In the genomic region with DNA sequence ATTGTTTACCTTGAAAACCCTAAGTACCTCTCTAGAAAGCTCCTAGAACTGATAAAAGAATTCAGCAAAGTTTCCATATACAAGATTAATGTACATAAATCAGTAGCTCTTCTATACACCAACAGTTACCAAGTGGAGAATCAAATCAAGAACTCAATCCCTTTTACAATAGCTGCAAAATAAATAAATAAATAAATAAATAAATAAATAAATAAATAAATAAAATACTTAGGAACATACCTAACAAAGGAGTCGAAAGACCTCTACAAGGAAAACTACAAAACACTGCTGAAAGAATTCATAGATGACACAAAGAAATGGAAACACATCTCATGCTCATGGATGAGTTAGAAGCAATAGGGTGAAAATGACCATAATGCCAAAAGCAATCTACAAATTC, we compare ENCODE assay signal across 1 cellular context.
A peak's percentile ranks its signal among the peaks of the same experiment; 100 is the strongest.
TF ChIP-seq lines count a peak whose summit lies in the region.

No MANE protein-coding gene starts in this region.

TF ChIP-seq in HEK293, 187 proteins besides CTCF, POLR2A, EP300 and RAD21 (continued from another document):
- TF ChIP-seq, protein P1, sequence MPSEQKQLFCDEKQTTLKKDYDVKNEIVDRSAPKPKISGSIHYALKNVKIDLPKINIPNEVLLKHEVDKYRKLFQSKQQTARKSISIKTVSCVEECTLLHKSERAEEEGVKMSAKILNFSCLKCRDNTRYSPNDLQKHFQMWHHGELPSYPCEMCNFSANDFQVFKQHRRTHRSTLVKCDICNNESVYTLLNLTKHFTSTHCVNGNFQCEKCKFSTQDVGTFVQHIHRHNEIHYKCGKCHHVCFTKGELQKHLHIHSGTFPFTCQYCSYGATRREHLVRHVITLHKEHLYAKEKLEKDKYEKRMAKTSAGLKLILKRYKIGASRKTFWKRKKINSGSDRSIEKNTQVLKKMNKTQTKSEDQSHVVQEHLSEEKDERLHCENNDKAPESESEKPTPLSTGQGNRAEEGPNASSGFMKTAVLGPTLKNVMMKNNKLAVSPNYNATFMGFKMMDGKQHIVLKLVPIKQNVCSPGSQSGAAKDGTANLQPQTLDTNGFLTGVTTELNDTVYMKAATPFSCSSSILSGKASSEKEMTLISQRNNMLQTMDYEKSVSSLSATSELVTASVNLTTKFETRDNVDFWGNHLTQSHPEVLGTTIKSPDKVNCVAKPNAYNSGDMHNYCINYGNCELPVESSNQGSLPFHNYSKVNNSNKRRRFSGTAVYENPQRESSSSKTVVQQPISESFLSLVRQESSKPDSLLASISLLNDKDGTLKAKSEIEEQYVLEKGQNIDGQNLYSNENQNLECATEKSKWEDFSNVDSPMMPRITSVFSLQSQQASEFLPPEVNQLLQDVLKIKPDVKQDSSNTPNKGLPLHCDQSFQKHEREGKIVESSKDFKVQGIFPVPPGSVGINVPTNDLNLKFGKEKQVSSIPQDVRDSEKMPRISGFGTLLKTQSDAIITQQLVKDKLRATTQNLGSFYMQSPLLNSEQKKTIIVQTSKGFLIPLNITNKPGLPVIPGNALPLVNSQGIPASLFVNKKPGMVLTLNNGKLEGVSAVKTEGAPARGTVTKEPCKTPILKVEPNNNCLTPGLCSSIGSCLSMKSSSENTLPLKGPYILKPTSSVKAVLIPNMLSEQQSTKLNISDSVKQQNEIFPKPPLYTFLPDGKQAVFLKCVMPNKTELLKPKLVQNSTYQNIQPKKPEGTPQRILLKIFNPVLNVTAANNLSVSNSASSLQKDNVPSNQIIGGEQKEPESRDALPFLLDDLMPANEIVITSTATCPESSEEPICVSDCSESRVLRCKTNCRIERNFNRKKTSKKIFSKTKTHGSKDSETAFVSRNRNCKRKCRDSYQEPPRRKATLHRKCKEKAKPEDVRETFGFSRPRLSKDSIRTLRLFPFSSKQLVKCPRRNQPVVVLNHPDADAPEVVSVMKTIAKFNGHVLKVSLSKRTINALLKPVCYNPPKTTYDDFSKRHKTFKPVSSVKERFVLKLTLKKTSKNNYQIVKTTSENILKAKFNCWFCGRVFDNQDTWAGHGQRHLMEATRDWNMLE (tag by site-specific recombination; conservative IDR thresholded peaks at IDR 0.05; ENCODE audit: low read depth), result peak; percentile 84
- TF ChIP-seq, protein P2, sequence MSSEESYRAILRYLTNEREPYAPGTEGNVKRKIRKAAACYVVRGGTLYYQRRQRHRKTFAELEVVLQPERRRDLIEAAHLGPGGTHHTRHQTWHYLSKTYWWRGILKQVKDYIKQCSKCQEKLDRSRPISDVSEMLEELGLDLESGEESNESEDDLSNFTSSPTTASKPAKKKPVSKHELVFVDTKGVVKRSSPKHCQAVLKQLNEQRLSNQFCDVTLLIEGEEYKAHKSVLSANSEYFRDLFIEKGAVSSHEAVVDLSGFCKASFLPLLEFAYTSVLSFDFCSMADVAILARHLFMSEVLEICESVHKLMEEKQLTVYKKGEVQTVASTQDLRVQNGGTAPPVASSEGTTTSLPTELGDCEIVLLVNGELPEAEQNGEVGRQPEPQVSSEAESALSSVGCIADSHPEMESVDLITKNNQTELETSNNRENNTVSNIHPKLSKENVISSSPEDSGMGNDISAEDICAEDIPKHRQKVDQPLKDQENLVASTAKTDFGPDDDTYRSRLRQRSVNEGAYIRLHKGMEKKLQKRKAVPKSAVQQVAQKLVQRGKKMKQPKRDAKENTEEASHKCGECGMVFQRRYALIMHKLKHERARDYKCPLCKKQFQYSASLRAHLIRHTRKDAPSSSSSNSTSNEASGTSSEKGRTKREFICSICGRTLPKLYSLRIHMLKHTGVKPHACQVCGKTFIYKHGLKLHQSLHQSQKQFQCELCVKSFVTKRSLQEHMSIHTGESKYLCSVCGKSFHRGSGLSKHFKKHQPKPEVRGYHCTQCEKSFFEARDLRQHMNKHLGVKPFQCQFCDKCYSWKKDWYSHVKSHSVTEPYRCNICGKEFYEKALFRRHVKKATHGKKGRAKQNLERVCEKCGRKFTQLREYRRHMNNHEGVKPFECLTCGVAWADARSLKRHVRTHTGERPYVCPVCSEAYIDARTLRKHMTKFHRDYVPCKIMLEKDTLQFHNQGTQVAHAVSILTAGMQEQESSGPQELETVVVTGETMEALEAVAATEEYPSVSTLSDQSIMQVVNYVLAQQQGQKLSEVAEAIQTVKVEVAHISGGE (tag by site-specific recombination; conservative IDR thresholded peaks at IDR 0.05; ENCODE audit: low read depth), result peak; percentile 84
- TF ChIP-seq ZBTB8A (tag by site-specific recombination; IDR thresholded peaks at IDR 0.05), result peak; percentile 62
- TF ChIP-seq ZNF394 (tag by site-specific recombination; IDR thresholded peaks at IDR 0.05; ENCODE audit: borderline replicate concordance), result peak; percentile 85
- 0 out of 2 replicates have a peak, but pooled peaks have one; percentile 60 for TF ChIP-seq ZNF202 (tag by site-specific recombination; IDR thresholded peaks at IDR 0.05; ENCODE audit: borderline replicate concordance)
- peak; percentile 86 for TF ChIP-seq ZNF555 (tag by site-specific recombination; conservative IDR thresholded peaks at IDR 0.05)
- TF ChIP-seq ZNF433 (tag by site-specific recombination; IDR thresholded peaks at IDR 0.05; ENCODE audit: low read depth), result peak; percentile 65
- TF ChIP-seq ZNF140 (tag by site-specific recombination; IDR thresholded peaks at IDR 0.05), result peak; percentile 93
- TF ChIP-seq ZNF138 (tag by site-specific recombination; IDR thresholded peaks at IDR 0.05; ENCODE audit: borderline replicate concordance), result 0 out of 2 replicates have a peak, but pooled peaks have one; percentile 47
